In genomic region chr2:237631801-237632585, GRCh38 we compare ENCODE assay signal across 1 cellular context.
TF ChIP-seq lines count a peak whose summit lies in the region.

No MANE protein-coding gene starts in this region.

TF ChIP-seq in H1, 55 proteins besides CTCF, POLR2A, EP300 and RAD21:
- TF ChIP-seq CBX8 (IDR thresholded peaks at IDR 0.05; ENCODE audit: borderline replicate concordance, low read depth, low read length) (no peak), SP2 (IDR thresholded peaks at IDR 0.05; ENCODE audit: low read length) (no peak), GABPA (IDR thresholded peaks at IDR 0.05; ENCODE audit: borderline replicate concordance, insufficient read depth, low read length) (no peak), PHF8 (conservative IDR thresholded peaks at IDR 0.05; ENCODE audit: low read depth, low read length) (no peak), USF2 (IDR thresholded peaks at IDR 0.05; ENCODE audit: low read length) (no peak), SIX5 (IDR thresholded peaks at IDR 0.05; ENCODE audit: low read depth, low read length) (no peak), CHD2 (IDR thresholded peaks at IDR 0.05; ENCODE audit: low read length) (no peak), CREB1 (IDR thresholded peaks at IDR 0.05) (no peak), JUND (IDR thresholded peaks at IDR 0.05; ENCODE audit: low read length) (no peak), ATF3 (IDR thresholded peaks at IDR 0.05; ENCODE audit: insufficient read depth, low read depth, low read length) (no peak), SIRT6 (IDR thresholded peaks at IDR 0.05; ENCODE audit: low read length) (no peak), POLR2AphosphoS5 (IDR thresholded peaks at IDR 0.05; ENCODE audit: low read depth, low read length) (no peak), ZNF274 (IDR thresholded peaks at IDR 0.05; ENCODE audit: borderline replicate concordance, extremely low read depth, low read length) (no peak), SP1 (IDR thresholded peaks at IDR 0.05; ENCODE audit: low read depth, low read length) (no peak), RNF2 (IDR thresholded peaks at IDR 0.05; ENCODE audit: borderline replicate concordance, low read depth, low read length, missing control alignments, poor library complexity, severe bottlenecking) (no peak), CBX5 (IDR thresholded peaks at IDR 0.05; ENCODE audit: low read depth, low read length) (no peak), SAP30 (IDR thresholded peaks at IDR 0.05; ENCODE audit: insufficient read depth, insufficient replicate concordance, low read length) (no peak)
TF ChIP-seq in H1: peak in this region for 0.
